In the genomic region with DNA sequence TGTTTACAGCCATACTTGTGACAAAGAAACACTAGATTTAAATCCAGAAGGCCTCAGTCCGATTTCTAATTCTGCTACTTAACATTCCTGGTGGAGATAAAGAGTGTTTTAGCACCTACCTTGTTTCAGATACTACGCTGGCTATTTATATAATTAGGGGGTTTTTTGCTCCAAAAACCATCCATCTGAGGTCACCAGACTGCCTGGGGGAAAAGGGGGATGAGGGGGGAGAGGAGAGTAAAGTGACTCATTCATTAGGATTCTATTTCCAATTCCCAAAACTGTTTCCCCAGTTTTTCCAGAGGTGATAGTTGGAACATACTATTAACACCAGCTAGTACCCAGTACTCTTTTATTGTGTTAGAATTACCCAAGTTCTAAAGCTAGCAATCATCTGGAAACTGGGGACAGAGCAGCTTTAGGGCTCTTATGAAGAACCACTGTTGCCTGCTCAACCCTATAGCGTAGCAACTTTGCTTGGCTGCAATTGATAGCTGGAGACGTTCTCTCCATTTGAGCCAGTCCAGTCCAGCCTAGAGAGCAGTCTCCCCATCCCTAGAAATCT, we compare ENCODE assay signal across 18 cellular contexts. TPM values are rescaled to one million over a fixed set of nuclear protein-coding genes. Genes with fewer than 3 reads are reported as not detected.
"Had no signal": no experiment of that assay in that cellular context is flagged by ENCODE, and none has a peak within 500 bp of the region (broad histone marks: within the 10 kb centered on the region; RNA-seq: fewer than 3 reads in every experiment).

No MANE protein-coding gene starts in this region.

- H3K4me3 ChIP-seq: breast epithelium, dorsolateral prefrontal cortex, gastrocnemius medialis, left lung, prostate gland, right lobe of liver, transverse colon had no signal

- ATAC-seq: esophagus mucosa; gastrocnemius medialis; left lung; natural killer cell treated with Interleukin-12 subunit alpha and Interleukin-12 subunit beta and Interleukin-15 and Interleukin-18, amount 100 ng/mL, for 72 hours; right lobe of liver; stimulated activated effector memory CD8-positive, alpha-beta T cell treated with anti-CD3 and anti-CD28 coated beads, Interleukin-12 subunit alpha, Interleukin-12 subunit beta, amount 100 ng/mL, for 72 hours had no signal

- H3K36me3 ChIP-seq: breast epithelium had no signal

- H3K27me3 ChIP-seq: breast epithelium, dorsolateral prefrontal cortex, gastrocnemius medialis, left lung, right lobe of liver, transverse colon had no signal

- H3K27ac ChIP-seq: gastrocnemius medialis, left lung, prostate gland, right lobe of liver had no signal

- DNase-seq: activated CD4-positive, alpha-beta T cell treated with anti-CD3 and anti-CD28 coated beads, Interleukin-2, amount 50 U/mL, for 4 hours; activated CD4-positive, CD25-positive, alpha-beta regulatory T cell treated with anti-CD3 and anti-CD28 coated beads, Interleukin-2, amount 50 U/mL, for 72 hours; activated effector memory CD4-positive, alpha-beta T cell treated with anti-CD3 and anti-CD28 coated beads, Interleukin-2, amount 50 U/mL, for 16 hours; activated T-cell treated with anti-CD3 and anti-CD28 coated beads, Interleukin-2, amount 50 U/mL, for 24 hours; gastrocnemius medialis; left lung; occipital lobe; right lobe of liver; transverse colon had no signal

RNA-seq across cellular contexts. Expression of gene FSCN3, which starts 14.7 kb away (rescaled TPM):
- total RNA-seq: chondrocyte had no signal

RNA-seq across cellular contexts. Expression of gene PAX4, which starts 39.1 kb away (rescaled TPM):
- total RNA-seq: breast epithelium; chondrocyte; esophagus mucosa; gastrocnemius medialis; left lung; natural killer cell treated with Interleukin-12 subunit alpha and Interleukin-12 subunit beta and Interleukin-15 and Interleukin-18, amount 100 ng/mL, for 72 hours; occipital lobe; prostate gland; right lobe of liver; subcutaneous adipose tissue; T-helper 2 cell treated with Interferon-gamma antibody and Interleukin-4, amounts not matched to agents 100 ng/mL and 5 ng/mL, for 36 hours had no signal
